ENCODE assay signal across 8 cellular contexts in the genomic region with DNA sequence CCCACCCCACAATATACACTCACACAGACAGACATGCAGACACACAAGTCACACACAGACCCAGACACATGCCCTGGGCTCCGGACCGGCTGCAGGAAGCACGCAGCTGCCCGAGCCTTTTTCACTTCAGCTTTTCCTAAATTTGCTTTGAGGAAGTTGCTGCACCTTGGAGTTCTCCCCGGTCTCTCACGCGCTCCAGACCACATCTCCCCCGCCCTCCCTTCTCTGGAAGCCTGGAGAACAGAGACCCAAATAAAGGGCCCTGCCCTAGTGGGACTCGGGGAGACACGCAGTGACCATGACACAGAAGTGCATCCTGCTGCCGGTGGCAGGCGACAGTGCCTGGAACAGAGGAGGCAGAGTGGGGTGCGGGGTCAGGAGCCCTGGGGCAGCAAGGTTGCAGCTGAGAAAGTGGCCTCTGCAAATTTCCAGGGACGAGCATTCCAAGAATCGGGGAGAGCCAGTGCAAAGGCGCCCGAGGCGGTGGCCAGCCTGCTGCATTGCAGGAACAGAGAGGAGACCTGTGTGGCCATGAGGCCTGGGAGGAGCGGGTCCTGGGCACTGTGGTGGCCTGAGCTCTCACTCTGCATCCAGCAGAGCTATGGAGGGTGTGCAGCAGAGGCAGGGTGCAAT. TPM values are rescaled to one million over a fixed set of nuclear protein-coding genes. Genes with fewer than 3 reads are reported as not detected.
DNase-seq lines count a peak whose midpoint lies in the region; ATAC-seq and TF ChIP-seq lines count a peak whose summit lies in the region.

No MANE protein-coding gene starts in this region.

- CTCF ChIA-PET in activated CD8-positive, alpha-beta memory T cell treated with anti-CD3 and anti-CD28 coated beads, Interleukin-2, amount 10 ng/mL, durations not matched to agents 7 days and 5 days (lab: Charles Lee) = interaction anchor here (0.7 to 1.9 kb wide), 5 partner anchors 16 to 165 kb away, joined by 3 to 9 read pairs (median 3); no protein-coding TSS in a partner anchor

- H3K4me3 ChIP-seq in BE2C (ENCODE audit: low read depth, low read length) = peak overlapping the region; percentile 43
- H3K4me3 ChIP-seq in NB4 (ENCODE audit: low read depth, low read length) = no peak overlapping the region

- H3K27me3 ChIP-seq in BE2C = no peaks in the 10 kb centered on the region

- ATAC-seq in esophagus mucosa (peak; percentile 12), HG03135 (IDR thresholded peaks at IDR 0.05; ENCODE audit: unreplicated experiment) (no peak)
- ATAC-seq in natural killer cell treated with Interleukin-12 subunit alpha and Interleukin-12 subunit beta and Interleukin-15 and Interleukin-18, amount 100 ng/mL, for 72 hours = no peak
- no peak for ATAC-seq in activated CD8-positive, alpha-beta memory T cell treated with anti-CD3 and anti-CD28 coated beads, Interleukin-2, amount 10 ng/mL, durations not matched to agents 7 days and 5 days

- H3K4me1 ChIP-seq in BE2C = peaks cover 5% of the 10 kb centered on the region; the same call in 1 of the 2 replicates

- no peaks in the 10 kb centered on the region for H3K9me3 ChIP-seq in BE2C

- no peaks in the 10 kb centered on the region for H3K9me3 Mint-ChIP-seq in natural killer cell treated with Interleukin-12 subunit alpha and Interleukin-12 subunit beta and Interleukin-15 and Interleukin-18, amount 100 ng/mL, for 72 hours
- no peaks in the 10 kb centered on the region for H3K9me3 Mint-ChIP-seq in activated CD8-positive, alpha-beta memory T cell treated with anti-CD3 and anti-CD28 coated beads, Interleukin-2, amount 10 ng/mL, durations not matched to agents 7 days and 5 days (ENCODE audit: low read depth)
- H3K9me3 Mint-ChIP-seq in T-helper 2 cell treated with Interferon-gamma antibody and Interleukin-4, amounts not matched to agents 5 μg/mL and 100 μg/mL, for 36 hours = no peaks in the 10 kb centered on the region

- H3K36me3 Mint-ChIP-seq in natural killer cell treated with Interleukin-12 subunit alpha and Interleukin-12 subunit beta and Interleukin-15 and Interleukin-18, amount 100 ng/mL, for 72 hours = no peaks in the 10 kb centered on the region
- no peaks in the 10 kb centered on the region for H3K36me3 Mint-ChIP-seq in activated CD8-positive, alpha-beta memory T cell treated with anti-CD3 and anti-CD28 coated beads, Interleukin-2, amount 10 ng/mL, durations not matched to agents 7 days and 5 days
- H3K36me3 Mint-ChIP-seq in T-helper 2 cell treated with Interferon-gamma antibody and Interleukin-4, amounts not matched to agents 5 μg/mL and 100 μg/mL, for 36 hours (ENCODE audit: low read depth) = no peaks in the 10 kb centered on the region

- peak overlapping the region; percentile 39 for H3K4me3 Mint-ChIP-seq in natural killer cell treated with Interleukin-12 subunit alpha and Interleukin-12 subunit beta and Interleukin-15 and Interleukin-18, amount 100 ng/mL, for 72 hours
- no peak overlapping the region for H3K4me3 Mint-ChIP-seq in activated CD8-positive, alpha-beta memory T cell treated with anti-CD3 and anti-CD28 coated beads, Interleukin-2, amount 10 ng/mL, durations not matched to agents 7 days and 5 days
- no peak overlapping the region for H3K4me3 Mint-ChIP-seq in T-helper 2 cell treated with Interferon-gamma antibody and Interleukin-4, amounts not matched to agents 5 μg/mL and 100 μg/mL, for 36 hours

- no peaks in the 10 kb centered on the region for H3K36me3 ChIP-seq in BE2C

- DNase-seq in BE2C (peak; percentile 57), NB4 (ENCODE audit: low read depth) (peak; percentile 71), KG1 (lab: John Stamatoyannopoulos, UW) (no peak)
- DNase-seq in natural killer cell treated with Interleukin-12 subunit alpha and Interleukin-12 subunit beta and Interleukin-15 and Interleukin-18, amount 100 ng/mL, for 72 hours (ENCODE audit: low spot score) = no peak
- DNase-seq in activated CD8-positive, alpha-beta memory T cell treated with anti-CD3 and anti-CD28 coated beads, Interleukin-2, amount 10 ng/mL, durations not matched to agents 7 days and 5 days = no peak
- DNase-seq in T-helper 2 cell treated with Interferon-gamma antibody and Interleukin-4, amounts not matched to agents 5 μg/mL and 100 μg/mL, for 36 hours (ENCODE audit: low spot score) = no peak

- TF ChIP-seq POLR2A in NB4 (IDR thresholded peaks at IDR 0.05; ENCODE audit: extremely low read depth, insufficient read length) = no peak

- peaks cover 14 to 20% of the 10 kb centered on the region in 2 donors for H3K4me1 Mint-ChIP-seq in natural killer cell treated with Interleukin-12 subunit alpha and Interleukin-12 subunit beta and Interleukin-15 and Interleukin-18, amount 100 ng/mL, for 72 hours (ENCODE audit: low read depth in 2 of 2)
- peaks cover 3% of the 10 kb centered on the region for H3K4me1 Mint-ChIP-seq in activated CD8-positive, alpha-beta memory T cell treated with anti-CD3 and anti-CD28 coated beads, Interleukin-2, amount 10 ng/mL, durations not matched to agents 7 days and 5 days
- peaks cover 3% of the 10 kb centered on the region for H3K4me1 Mint-ChIP-seq in T-helper 2 cell treated with Interferon-gamma antibody and Interleukin-4, amounts not matched to agents 5 μg/mL and 100 μg/mL, for 36 hours (ENCODE audit: low read depth)

- H3K27ac Mint-ChIP-seq in natural killer cell treated with Interleukin-12 subunit alpha and Interleukin-12 subunit beta and Interleukin-15 and Interleukin-18, amount 100 ng/mL, for 72 hours = peak overlapping the region in 1 of 2 donors; percentile 40
- H3K27ac Mint-ChIP-seq in activated CD8-positive, alpha-beta memory T cell treated with anti-CD3 and anti-CD28 coated beads, Interleukin-2, amount 10 ng/mL, durations not matched to agents 7 days and 5 days = no peak overlapping the region
- H3K27ac Mint-ChIP-seq in T-helper 2 cell treated with Interferon-gamma antibody and Interleukin-4, amounts not matched to agents 5 μg/mL and 100 μg/mL, for 36 hours = no peak overlapping the region

- H3K27me3 Mint-ChIP-seq in natural killer cell treated with Interleukin-12 subunit alpha and Interleukin-12 subunit beta and Interleukin-15 and Interleukin-18, amount 100 ng/mL, for 72 hours = peaks cover 19 to 24% of the 10 kb centered on the region in 2 donors
- H3K27me3 Mint-ChIP-seq in activated CD8-positive, alpha-beta memory T cell treated with anti-CD3 and anti-CD28 coated beads, Interleukin-2, amount 10 ng/mL, durations not matched to agents 7 days and 5 days = peaks cover 31% of the 10 kb centered on the region
- H3K27me3 Mint-ChIP-seq in T-helper 2 cell treated with Interferon-gamma antibody and Interleukin-4, amounts not matched to agents 5 μg/mL and 100 μg/mL, for 36 hours (ENCODE audit: low read depth) = peaks cover 16% of the 10 kb centered on the region

- TF ChIP-seq CTCF in BE2C (IDR thresholded peaks at IDR 0.05; ENCODE audit: low read depth, low read length) (no peak), NB4 (IDR thresholded peaks at IDR 0.05; ENCODE audit: low read depth, low read length) (no peak)

RNA-seq across cellular contexts. Expression of a gene that starts 19.1 kb away (rescaled TPM):
- polyA plus RNA-seq in BE2C (2012; ENCODE audit: insufficient read depth, insufficient read length, low read depth) = 1,250 TPM
- total RNA-seq in esophagus mucosa = 1,774 TPM
- total RNA-seq in natural killer cell treated with Interleukin-12 subunit alpha and Interleukin-12 subunit beta and Interleukin-15 and Interleukin-18, amount 100 ng/mL, for 72 hours = 1,000 to 10,000 TPM; 1,242 to 2,090 TPM
- 1,000 to 10,000 TPM; 1,571 to 1,769 TPM for total RNA-seq in activated CD8-positive, alpha-beta memory T cell treated with anti-CD3 and anti-CD28 coated beads, Interleukin-2, amount 10 ng/mL, durations not matched to agents 7 days and 5 days

RNA-seq across cellular contexts. Expression of a gene that starts 49.5 kb away (rescaled TPM):
- 42.1 TPM for polyA plus RNA-seq in BE2C (2012; ENCODE audit: insufficient read depth, insufficient read length, low read depth)
- total RNA-seq in esophagus mucosa = 23.0 TPM
- 1 to 10 TPM; 1.1 to 2.0 TPM for total RNA-seq in natural killer cell treated with Interleukin-12 subunit alpha and Interleukin-12 subunit beta and Interleukin-15 and Interleukin-18, amount 100 ng/mL, for 72 hours
- total RNA-seq in activated CD8-positive, alpha-beta memory T cell treated with anti-CD3 and anti-CD28 coated beads, Interleukin-2, amount 10 ng/mL, durations not matched to agents 7 days and 5 days = 10 to 100 TPM in 1 of 2 experiments, 1 to 10 TPM in 1; 4.2 to 16.0 TPM

RNA-seq across cellular contexts. Expression of a gene that starts 55.5 kb away (rescaled TPM):
- not detected for polyA plus RNA-seq in BE2C (2012; ENCODE audit: insufficient read depth, insufficient read length, low read depth)
- 0.96 TPM for total RNA-seq in esophagus mucosa
- not detected for total RNA-seq in natural killer cell treated with Interleukin-12 subunit alpha and Interleukin-12 subunit beta and Interleukin-15 and Interleukin-18, amount 100 ng/mL, for 72 hours
- under 1 TPM in 1 of 2 experiments, not detected in 1; 0.35 TPM for total RNA-seq in activated CD8-positive, alpha-beta memory T cell treated with anti-CD3 and anti-CD28 coated beads, Interleukin-2, amount 10 ng/mL, durations not matched to agents 7 days and 5 days

Comparison
In these comparisons a context has a peak if more than half of its experiments do, and no peak if none do; other contexts are left out.
1. DNase-seq: peak in BE2C (single experiment) and NB4 (single experiment); none in natural killer cell treated with Interleukin-12 subunit alpha and Interleukin-12 subunit beta and Interleukin-15 and Interleukin-18, amount 100 ng/mL, for 72 hours (single experiment), activated CD8-positive, alpha-beta memory T cell treated with anti-CD3 and anti-CD28 coated beads, Interleukin-2, amount 10 ng/mL, durations not matched to agents 7 days and 5 days (single experiment), KG1 (single experiment) and T-helper 2 cell treated with Interferon-gamma antibody and Interleukin-4, amounts not matched to agents 5 μg/mL and 100 μg/mL, for 36 hours (single experiment).